In the genomic region with DNA sequence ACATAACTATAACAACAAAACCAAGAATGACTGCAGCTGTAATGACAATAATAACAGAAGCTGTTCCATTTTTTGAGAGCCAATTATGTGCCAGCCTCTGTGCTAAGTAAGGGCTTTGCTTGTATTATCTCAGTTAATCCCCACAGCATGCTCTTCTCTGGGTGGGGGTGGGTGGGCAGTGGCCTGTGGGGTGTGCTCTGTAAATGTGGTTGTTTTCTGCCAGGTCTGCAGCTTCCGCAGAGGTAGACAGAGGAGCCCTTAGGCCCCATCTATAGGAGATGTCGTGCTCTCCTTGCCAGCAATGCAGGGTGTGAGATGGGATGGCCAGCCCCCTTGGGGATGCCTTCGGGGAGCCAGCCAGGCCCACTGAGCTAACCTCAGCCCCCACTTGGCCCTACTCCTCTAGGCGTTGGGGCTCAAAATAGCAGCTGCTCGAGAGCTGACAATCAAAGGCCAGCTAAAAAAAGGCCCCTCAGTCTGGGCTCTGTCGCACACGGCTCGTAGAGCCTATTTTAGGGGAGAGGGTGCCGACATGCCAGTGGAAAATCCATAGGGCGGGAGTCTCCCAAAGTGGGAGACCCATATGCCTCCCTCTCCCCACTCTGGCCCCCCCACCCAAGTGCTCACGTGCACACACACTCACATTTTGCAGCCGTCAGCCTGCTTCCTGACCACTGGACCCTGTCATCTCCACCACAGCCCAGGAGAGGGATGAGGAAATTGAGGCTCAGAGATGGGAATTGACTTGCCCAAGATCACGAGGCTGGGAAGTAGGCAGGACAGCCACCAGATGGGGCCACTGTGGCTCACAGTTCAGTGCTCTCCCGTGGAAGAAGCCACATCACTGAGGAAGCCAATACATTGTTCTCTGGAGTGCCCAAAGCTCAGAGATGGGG, we compare ENCODE assay signal across 11 cellular contexts. TPM values are rescaled to one million over a fixed set of nuclear protein-coding genes. Genes with fewer than 3 reads are reported as not detected.
A peak's percentile ranks its signal among the peaks of the same experiment; 100 is the strongest.
DNase-seq lines count a peak whose midpoint lies in the region; ATAC-seq and TF ChIP-seq lines count a peak whose summit lies in the region.
"Had no signal": no experiment of that assay in that cellular context is flagged by ENCODE, and none has a peak within 500 bp of the region (broad histone marks: within the 10 kb centered on the region; RNA-seq: fewer than 3 reads in every experiment).

No MANE protein-coding gene starts in this region.

- no peak overlapping the region for H3K4me3 ChIP-seq in SK-N-SH (ENCODE audit: low read depth in 2 of 2, low read length in 1 of 2)
- no peak overlapping the region for H3K4me3 ChIP-seq in mucosa of rectum (ENCODE audit: low read length in 2 of 2)
- no peak overlapping the region for H3K4me3 ChIP-seq in aorta (ENCODE audit: low read length in 2 of 2)
- H3K4me3 ChIP-seq: mucosa of descending colon had no signal

- H3K27ac ChIP-seq in SK-N-SH (ENCODE audit: low read depth in 2 of 2, low read length in 1 of 2), result no peak overlapping the region
- H3K27ac ChIP-seq in mucosa of rectum (ENCODE audit: low read depth in 2 of 2, low read length in 2 of 2), result peak overlapping the region; percentile 12 to 32
- H3K27ac ChIP-seq in aorta (ENCODE audit: low read depth in 1 of 2, low read length in 2 of 2), result peak overlapping the region; percentile 60 to 86
- H3K27ac ChIP-seq: 22Rv1 had no signal

- H2AFZ ChIP-seq in SK-N-SH (ENCODE audit: low read depth), result no peak overlapping the region

- WGBS in SK-N-SH (ENCODE audit: low lambda C conversion rate), result 88% methylated on average over 14 of the region's 14 CpGs
- WGBS in aorta, 2 donors, result 5 to 16% methylated on average over 13 to 14 of the region's 14 CpGs

- no peak for TF ChIP-seq CTCF in SK-N-SH (IDR thresholded peaks at IDR 0.05)

- DNase-seq in SK-N-SH, result peak; percentile 16
- peak in 1 of 2 donors; percentile 69 for DNase-seq in aorta
- DNase-seq in A172 (ENCODE audit: low spot score), result no peak
- DNase-seq: activated CD8-positive, alpha-beta T cell treated with anti-CD3 and anti-CD28 coated beads for 36 hours had no signal

- no peak for ATAC-seq in SK-N-SH treated with all-trans-retinoic acid at 6 μM for 48 hours
- ATAC-seq in aorta (ENCODE audit: low FRiP score), result no peak
- ATAC-seq in GM21576 (IDR thresholded peaks at IDR 0.05; ENCODE audit: unreplicated experiment), result no peak
- ATAC-seq: activated CD8-positive, alpha-beta T cell treated with anti-CD3 and anti-CD28 coated beads for 36 hours; esophagus mucosa; mucosa of descending colon had no signal

- peaks cover 3% of the 10 kb centered on the region for H3F3A ChIP-seq in SK-N-SH (replicated peaks; ENCODE audit: insufficient read depth)

- POLR2A ChIA-PET in SK-N-SH (lab: Yijun Ruan, JAX), result interaction anchor here (0.9 kb wide), 1 partner anchor 28 kb away, joined by 3 read pairs; no protein-coding TSS in a partner anchor

- H3K9ac ChIP-seq in SK-N-SH, result no peak overlapping the region
- H3K9ac ChIP-seq in mucosa of rectum (ENCODE audit: low read depth in 1 of 2, low read length in 2 of 2), result no peak overlapping the region

- H3K9me2 ChIP-seq in SK-N-SH, result no peaks in the 10 kb centered on the region

- H3K27me3 ChIP-seq in SK-N-SH (ENCODE audit: insufficient read depth), result no peaks in the 10 kb centered on the region
- H3K27me3 ChIP-seq in mucosa of rectum (ENCODE audit: control insufficient read depth in 2 of 2, insufficient read depth in 2 of 2, low read length in 2 of 2), result no peaks in the 10 kb centered on the region
- no peaks in the 10 kb centered on the region for H3K27me3 ChIP-seq in aorta (ENCODE audit: control insufficient read depth in 1 of 2, insufficient read depth in 2 of 2, low read length in 1 of 2)

- H3K79me2 ChIP-seq in SK-N-SH (ENCODE audit: insufficient read depth), result no peaks in the 10 kb centered on the region

- no peaks in the 10 kb centered on the region for H3K9me3 ChIP-seq in SK-N-SH
- H3K9me3 ChIP-seq in mucosa of rectum (ENCODE audit: control insufficient read depth in 2 of 2, low read length in 2 of 2), result no peaks in the 10 kb centered on the region
- H3K9me3 ChIP-seq in aorta (ENCODE audit: control insufficient read depth, low read length), result no peaks in the 10 kb centered on the region
- H3K9me3 ChIP-seq: mucosa of descending colon had no signal

- no peak for TF ChIP-seq RAD21 in SK-N-SH (IDR thresholded peaks at IDR 0.05; ENCODE audit: low read length)

- no peak overlapping the region for H3K4me2 ChIP-seq in SK-N-SH

- CTCF ChIA-PET in SK-N-SH (lab: Yijun Ruan, JAX), result interaction anchor here (1.1 to 4.9 kb wide), 7 partner anchors 7 to 35 kb away, joined by 3 to 41 read pairs (median 5); no protein-coding TSS in a partner anchor

- H3K4me1 ChIP-seq in SK-N-SH (ENCODE audit: control insufficient read depth in 1 of 2, insufficient read depth in 2 of 2, low read depth in 1 of 2, low read length in 1 of 2) (peaks cover 19% of the 10 kb centered on the region in 2 experiments), mucosa of rectum (ENCODE audit: control insufficient read depth in 2 of 2, insufficient read depth in 2 of 2, low read length in 2 of 2) (peaks cover 32 to 33% of the 10 kb centered on the region in 2 donors), aorta (ENCODE audit: control insufficient read depth in 1 of 2, insufficient read depth in 2 of 2, low read length in 2 of 2) (peaks cover 4% of the 10 kb centered on the region in 2 donors)

- H4K20me1 ChIP-seq in SK-N-SH (ENCODE audit: insufficient read depth), result no peaks in the 10 kb centered on the region

- no peak for TF ChIP-seq EP300 in SK-N-SH (IDR thresholded peaks at IDR 0.05; ENCODE audit: borderline replicate concordance in 1 of 2, low read depth in 1 of 2, low read length in 1 of 2)

- H3K36me3 ChIP-seq in SK-N-SH (replicated peaks in 1 of 2; ENCODE audit: control insufficient read depth in 1 of 2, insufficient read depth in 2 of 2, low read length in 1 of 2) (no peaks in the 10 kb centered on the region), mucosa of rectum (ENCODE audit: control insufficient read depth in 2 of 2, insufficient read depth in 2 of 2, low read length in 2 of 2) (no peaks in the 10 kb centered on the region), aorta (ENCODE audit: control insufficient read depth in 1 of 2, insufficient read depth in 2 of 2, low read length in 1 of 2) (no peaks in the 10 kb centered on the region)

- intact Hi-C loops in aorta (cut with DNase I), result loop anchor here in 1 of 2 donors (1.0 to 5.0 kb wide), 2 partner anchors 20 to 114 kb away; no protein-coding TSS in a partner anchor

TF ChIP-seq in SK-N-SH, 30 proteins besides CTCF, POLR2A, EP300 and RAD21:
- no peak for TF ChIP-seq MXI1 (IDR thresholded peaks at IDR 0.05; ENCODE audit: low read depth, low read length)
- no peak for TF ChIP-seq SIN3A (IDR thresholded peaks at IDR 0.05; ENCODE audit: borderline replicate concordance, low read depth, low read length)
TF ChIP-seq in SK-N-SH: peak in this region for 0.

TF ChIP-seq in SK-N-SH treated with all-trans-retinoic acid at 6 μM for 48 hours, 23 proteins besides CTCF, POLR2A, EP300 and RAD21 (continues in another document):
- TF ChIP-seq ISL1 (CRISPR knock-in tag; IDR thresholded peaks at IDR 0.05), result no peak
- TF ChIP-seq TOX (CRISPR knock-in tag; IDR thresholded peaks at IDR 0.05; ENCODE audit: borderline replicate concordance), result no peak
- no peak for TF ChIP-seq GLIS3 (CRISPR knock-in tag; IDR thresholded peaks at IDR 0.05)
- no peak for TF ChIP-seq SNAI2 (CRISPR knock-in tag; IDR thresholded peaks at IDR 0.05)
- no peak for TF ChIP-seq ZFP3 (CRISPR knock-in tag; IDR thresholded peaks at IDR 0.05)
- TF ChIP-seq ZNF70 (CRISPR knock-in tag; IDR thresholded peaks at IDR 0.05), result no peak
- no peak for TF ChIP-seq BACH2 (CRISPR knock-in tag; IDR thresholded peaks at IDR 0.05; ENCODE audit: borderline replicate concordance)
- no peak for TF ChIP-seq TCF4 (CRISPR knock-in tag; IDR thresholded peaks at IDR 0.05; ENCODE audit: borderline replicate concordance)

RNA-seq across cellular contexts. Expression of a gene that starts 15.8 kb away (rescaled TPM):
- polyA plus RNA-seq in SK-N-SH (2012; rRNA removed), result not detected in 2 replicates
- not detected in 2 replicates for polyA plus RNA-seq in SK-N-SH (2012; cell fraction: cytosol; rRNA removed)
- polyA plus RNA-seq in SK-N-SH (2012; cell fraction: nucleus; rRNA removed), result 0.02 TPM in 1 of 2 replicates, not detected in the other
- not detected for total RNA-seq in aorta
- under 1 TPM in 1 of 2 donors, not detected in 1; 0.18 TPM for polyA plus RNA-seq in aorta
- not detected in 2 replicates for total RNA-seq in A172 (2014; rRNA removed; shearing (Covaris generic))
- total RNA-seq: activated CD8-positive, alpha-beta T cell treated with anti-CD3 and anti-CD28 coated beads for 36 hours; OCI-LY7 had no signal

RNA-seq across cellular contexts. Expression of a gene that starts 22.4 kb away (rescaled TPM):
- polyA plus RNA-seq in SK-N-SH (2012; rRNA removed), result 9.3 and 11.7 TPM in 2 replicates
- polyA plus RNA-seq in SK-N-SH (2012; cell fraction: cytosol; rRNA removed), result 3.5 and 5.2 TPM in 2 replicates
- 16.5 and 22.1 TPM in 2 replicates for polyA plus RNA-seq in SK-N-SH (2012; cell fraction: nucleus; rRNA removed)
- total RNA-seq in aorta, result 10 to 100 TPM; 23.6 to 30.1 TPM
- polyA plus RNA-seq in aorta, result 10 to 100 TPM; 16.2 to 35.2 TPM
- 1.0 and 2.8 TPM in 2 replicates for total RNA-seq in A172 (2014; rRNA removed; shearing (Covaris generic))

RNA-seq across cellular contexts. Expression of a gene that starts 22.6 kb away (rescaled TPM):
- 4.7 and 7.3 TPM in 2 replicates for polyA plus RNA-seq in SK-N-SH (2012; rRNA removed)
- polyA plus RNA-seq in SK-N-SH (2012; cell fraction: cytosol; rRNA removed), result 3.8 and 4.9 TPM in 2 replicates
- 9.4 and 10.9 TPM in 2 replicates for polyA plus RNA-seq in SK-N-SH (2012; cell fraction: nucleus; rRNA removed)
- 10 to 100 TPM in 1 of 2 donors, 1 to 10 TPM in 1; 8.9 to 10.9 TPM for total RNA-seq in aorta
- polyA plus RNA-seq in aorta, result 1 to 10 TPM; 2.1 to 2.5 TPM
- total RNA-seq in A172 (2014; rRNA removed; shearing (Covaris generic)), result 11.8 and 16.7 TPM in 2 replicates

RNA-seq across cellular contexts. Expression of a gene that starts 31.3 kb away (rescaled TPM):
- polyA plus RNA-seq in SK-N-SH (2012; rRNA removed) (577 and 665 TPM in 2 replicates), aorta (100 to 1,000 TPM; 149 to 165 TPM)
- 393 and 468 TPM in 2 replicates for polyA plus RNA-seq in SK-N-SH (2012; cell fraction: cytosol; rRNA removed)
- polyA plus RNA-seq in SK-N-SH (2012; cell fraction: nucleus; rRNA removed), result 306 and 310 TPM in 2 replicates
- total RNA-seq in aorta, result 10 to 100 TPM; 51.9 to 62.4 TPM
- total RNA-seq in A172 (2014; rRNA removed; shearing (Covaris generic)), result 150 and 174 TPM in 2 replicates

RNA-seq across cellular contexts. Expression of a gene that starts 32.4 kb away (rescaled TPM):
- 33.1 and 37.8 TPM in 2 replicates for polyA plus RNA-seq in SK-N-SH (2012; rRNA removed)
- polyA plus RNA-seq in SK-N-SH (2012; cell fraction: cytosol; rRNA removed), result 17.4 and 23.3 TPM in 2 replicates
- polyA plus RNA-seq in SK-N-SH (2012; cell fraction: nucleus; rRNA removed), result 49.6 and 54.5 TPM in 2 replicates
- 10 to 100 TPM; 32.7 to 42.1 TPM for total RNA-seq in aorta
- 10 to 100 TPM; 20.5 to 34.4 TPM for polyA plus RNA-seq in aorta
- total RNA-seq in A172 (2014; rRNA removed; shearing (Covaris generic)), result 19.7 TPM in 2 replicates

Comparison
In these comparisons a context has a peak if more than half of its experiments do, and no peak if none do; other contexts are left out.
1. H3K27ac ChIP-seq: peak in mucosa of rectum (2 of 2) and aorta (2 of 2); none in SK-N-SH (0 of 2).